ENCODE assay signal across 29 cellular contexts in genomic region chr7:39727614-39728013, GRCh38.
"Had no signal": no experiment of that assay in that cellular context is flagged by ENCODE, and none has a peak within 500 bp of the region (broad histone marks: within the 10 kb centered on the region; RNA-seq: fewer than 3 reads in every experiment).

No MANE protein-coding gene starts in this region.

- ATAC-seq: activated naive CD4-positive, alpha-beta T cell treated with anti-CD3 and anti-CD28 coated beads, Interleukin-2, amount 50 U/mL, for 72 hours; activated T-cell treated with anti-CD3 and anti-CD28 coated beads, Interleukin-2, amount 50 U/mL, for 72 hours; T-helper 17 cell; WTC11 had no signal

- H3K27me3 Mint-ChIP-seq: activated CD4-positive, alpha-beta memory T cell treated with anti-CD3 and anti-CD28 coated beads, Interleukin-2, amount 10 ng/mL, durations not matched to agents 7 days and 5 days; activated T-cell treated with anti-CD3 and anti-CD28 coated beads, Interleukin-2, amount 50 U/mL, for 24 hours had no signal

- H3K27me3 ChIP-seq: brain microvascular endothelial cell, heart left ventricle had no signal

- DNase-seq: activated CD4-positive, alpha-beta memory T cell treated with anti-CD3 and anti-CD28 coated beads, Interleukin-2, amount 10 ng/mL, durations not matched to agents 7 days and 5 days; activated CD4-positive, alpha-beta T cell treated with anti-CD3 and anti-CD28 coated beads for 1 hour; activated CD4-positive, alpha-beta T cell treated with anti-CD3 and anti-CD28 coated beads for 4 hours; activated CD4-positive, alpha-beta T cell treated with anti-CD3 and anti-CD28 coated beads, Interleukin-2, amount 10 ng/mL, durations not matched to agents 7 days and 5 days; activated CD4-positive, alpha-beta T cell treated with anti-CD3 and anti-CD28 coated beads, Interleukin-2, amount 50 U/mL, for 4 hours; activated CD8-positive, alpha-beta memory T cell treated with anti-CD3 and anti-CD28 coated beads, Interleukin-2, amount 50 U/mL, for 48 hours; activated gamma-delta T cell; activated naive CD4-positive, alpha-beta T cell; activated naive CD4-positive, alpha-beta T cell treated with anti-CD3 and anti-CD28 coated beads, Interleukin-2, amount 10 ng/mL, durations not matched to agents 7 days and 5 days; activated T-cell treated with anti-CD3 and anti-CD28 coated beads for 4 hours; activated T-cell treated with anti-CD3 and anti-CD28 coated beads, Interleukin-2, amount 50 U/mL, for 24 hours; activated T-cell treated with anti-CD3 and anti-CD28 coated beads, Interleukin-2, amount 50 U/mL, for 72 hours; amniotic stem cell; anterior cingulate cortex; brain microvascular endothelial cell; caudate nucleus; cortex of kidney; effector CD8-positive, alpha-beta T cell; foreskin fibroblast; glutamatergic neuron; heart left ventricle; T-helper 1 cell; T-helper 17 cell; T1000 had no signal

- H3K4me1 Mint-ChIP-seq: activated CD4-positive, alpha-beta memory T cell treated with anti-CD3 and anti-CD28 coated beads, Interleukin-2, amount 10 ng/mL, durations not matched to agents 7 days and 5 days had no signal

- H3K36me3 Mint-ChIP-seq: activated naive CD4-positive, alpha-beta T cell treated with anti-CD3 and anti-CD28 coated beads, Interleukin-2, amount 10 ng/mL, durations not matched to agents 7 days and 5 days; activated naive CD4-positive, alpha-beta T cell treated with anti-CD3 and anti-CD28 coated beads, Interleukin-2, amount 50 U/mL, for 72 hours; WTC11 had no signal

- H3K4me3 Mint-ChIP-seq: activated CD4-positive, alpha-beta memory T cell treated with anti-CD3 and anti-CD28 coated beads, Interleukin-2, amount 10 ng/mL, durations not matched to agents 7 days and 5 days; activated CD4-positive, alpha-beta T cell treated with anti-CD3 and anti-CD28 coated beads, Interleukin-2, amount 10 ng/mL, durations not matched to agents 7 days and 5 days; activated naive CD4-positive, alpha-beta T cell treated with anti-CD3 and anti-CD28 coated beads, Interleukin-2, amount 10 ng/mL, durations not matched to agents 7 days and 5 days; activated T-cell treated with anti-CD3 and anti-CD28 coated beads, Interleukin-2, amount 50 U/mL, for 24 hours; activated T-cell treated with anti-CD3 and anti-CD28 coated beads, Interleukin-2, amount 50 U/mL, for 72 hours; T-helper 17 cell; T-helper 2 cell treated with Interferon-gamma antibody and Interleukin-4, amounts not matched to agents 5 μg/mL and 100 μg/mL, for 36 hours; WTC11 had no signal

- H3K36me3 ChIP-seq: brain microvascular endothelial cell, heart left ventricle had no signal

- H3K4me3 ChIP-seq: heart left ventricle had no signal

- H3K27ac ChIP-seq: brain microvascular endothelial cell, epithelial cell of prostate, heart left ventricle, VCaP had no signal

- H3K9me3 Mint-ChIP-seq: activated CD4-positive, alpha-beta memory T cell treated with anti-CD3 and anti-CD28 coated beads, Interleukin-2, amount 10 ng/mL, durations not matched to agents 7 days and 5 days; activated CD4-positive, alpha-beta T cell treated with anti-CD3 and anti-CD28 coated beads, Interleukin-2, amount 10 ng/mL, durations not matched to agents 7 days and 5 days; activated naive CD4-positive, alpha-beta T cell treated with anti-CD3 and anti-CD28 coated beads, Interleukin-2, amount 10 ng/mL, durations not matched to agents 7 days and 5 days; activated naive CD4-positive, alpha-beta T cell treated with anti-CD3 and anti-CD28 coated beads, Interleukin-2, amount 50 U/mL, for 72 hours; activated T-cell treated with anti-CD3 and anti-CD28 coated beads, Interleukin-2, amount 50 U/mL, for 24 hours; activated T-cell treated with anti-CD3 and anti-CD28 coated beads, Interleukin-2, amount 50 U/mL, for 72 hours; T-helper 2 cell treated with Interferon-gamma antibody and Interleukin-4, amounts not matched to agents 5 μg/mL and 100 μg/mL, for 36 hours; WTC11 had no signal

- H3K27ac Mint-ChIP-seq: activated CD4-positive, alpha-beta memory T cell treated with anti-CD3 and anti-CD28 coated beads, Interleukin-2, amount 10 ng/mL, durations not matched to agents 7 days and 5 days; activated CD4-positive, alpha-beta T cell treated with anti-CD3 and anti-CD28 coated beads, Interleukin-2, amount 10 ng/mL, durations not matched to agents 7 days and 5 days; activated naive CD4-positive, alpha-beta T cell treated with anti-CD3 and anti-CD28 coated beads, Interleukin-2, amount 10 ng/mL, durations not matched to agents 7 days and 5 days; activated naive CD4-positive, alpha-beta T cell treated with anti-CD3 and anti-CD28 coated beads, Interleukin-2, amount 50 U/mL, for 72 hours; activated T-cell treated with anti-CD3 and anti-CD28 coated beads, Interleukin-2, amount 50 U/mL, for 24 hours; activated T-cell treated with anti-CD3 and anti-CD28 coated beads, Interleukin-2, amount 50 U/mL, for 72 hours; T-helper 17 cell; T-helper 2 cell treated with Interferon-gamma antibody and Interleukin-4, amounts not matched to agents 5 μg/mL and 100 μg/mL, for 36 hours; WTC11 had no signal

- H3K9me3 ChIP-seq: heart left ventricle had no signal
